In genomic region chr20:16434087-16434664, GRCh38 we compare ENCODE assay signal across 7 cellular contexts.
DNase-seq lines count a peak whose midpoint lies in the region; TF ChIP-seq lines count a peak whose summit lies in the region.

No MANE protein-coding gene starts in this region.

- peak; percentile 59 for TF ChIP-seq CTCF in GM10266 (IDR thresholded peaks at IDR 0.05; ENCODE audit: control insufficient read depth, insufficient read depth, low read depth, missing control alignments)
- peak; percentile 71 for TF ChIP-seq CTCF in HFFc6 (IDR thresholded peaks at IDR 0.05)
- TF ChIP-seq CTCF in cardiac muscle cell (IDR thresholded peaks at IDR 0.05; ENCODE audit: low read depth, low read length) = peak; percentile 80
- peak; percentile 61 for TF ChIP-seq CTCF in smooth muscle cell (IDR thresholded peaks at IDR 0.05; ENCODE audit: borderline replicate concordance, insufficient read depth, poor library complexity, severe bottlenecking)

- peaks cover 36% of the 10 kb centered on the region for H3K9me3 Mint-ChIP-seq in HFFc6

- no peaks in the 10 kb centered on the region for H3K36me3 Mint-ChIP-seq in HFFc6 (ENCODE audit: low read depth)

- H3K4me2 ChIP-seq in smooth muscle cell = no peak overlapping the region

- H3K27ac Mint-ChIP-seq in HFFc6 = no peak overlapping the region

- H3K9ac ChIP-seq in smooth muscle cell (ENCODE audit: low read depth) = no peak overlapping the region

- no peaks in the 10 kb centered on the region for H4K20me1 ChIP-seq in smooth muscle cell (ENCODE audit: low read depth)

- WGBS in smooth muscle cell (ENCODE audit: low lambda C conversion rate) = 56% methylated on average over 10 of the region's 10 CpGs

- H2AFZ ChIP-seq in smooth muscle cell (ENCODE audit: low read depth) = no peak overlapping the region

- peak; percentile 13 for DNase-seq in GM10266 (ENCODE audit: extremely low spot score)
- DNase-seq in HFFc6 = no peak
- peak; percentile 34 for DNase-seq in NOMO-1 treated with DMSO at 0.1 percent for 48 hours (lab: John Stamatoyannopoulos, UW; ENCODE audit: unreplicated experiment)
- peak; percentile 74 to 80 for DNase-seq in activated T-cell treated with anti-CD3 and anti-CD28 coated beads, Interleukin-2, amount 50 U/mL, for 48 hours
- peak; percentile 44 to 54 for DNase-seq in cardiac muscle cell (ENCODE audit: low read depth in 1 of 2, low spot score in 1 of 2)
- no peak for DNase-seq in smooth muscle cell (lab: John Stamatoyannopoulos, UW; ENCODE audit: unreplicated experiment)
- no peak for DNase-seq in NCI-H2029 treated with DMSO at 0.1 percent for 48 hours (lab: John Stamatoyannopoulos, UW)

- H3K4me1 ChIP-seq in cardiac muscle cell (ENCODE audit: low read depth) (no peaks in the 10 kb centered on the region), smooth muscle cell (ENCODE audit: low read depth) (no peaks in the 10 kb centered on the region)

- no peaks in the 10 kb centered on the region for H3K27me3 ChIP-seq in cardiac muscle cell
- no peaks in the 10 kb centered on the region for H3K27me3 ChIP-seq in smooth muscle cell (ENCODE audit: low read depth)

- no peaks in the 10 kb centered on the region for H3F3A ChIP-seq in smooth muscle cell (ENCODE audit: low read depth)

- no peaks in the 10 kb centered on the region for H3K4me1 Mint-ChIP-seq in HFFc6 (ENCODE audit: low read depth)

- no peaks in the 10 kb centered on the region for H3K36me3 ChIP-seq in cardiac muscle cell
- H3K36me3 ChIP-seq in smooth muscle cell (ENCODE audit: low read depth) = no peaks in the 10 kb centered on the region

- H3K4me3 ChIP-seq in cardiac muscle cell (no peak overlapping the region), smooth muscle cell (no peak overlapping the region)

- no peaks in the 10 kb centered on the region for H3K9me3 ChIP-seq in cardiac muscle cell (ENCODE audit: low read depth)
- no peaks in the 10 kb centered on the region for H3K9me3 ChIP-seq in smooth muscle cell (replicated peaks; ENCODE audit: low read depth)

- H3K4me3 Mint-ChIP-seq in HFFc6 = no peak overlapping the region

- H3K27ac ChIP-seq in cardiac muscle cell = no peak overlapping the region
- no peak overlapping the region for H3K27ac ChIP-seq in smooth muscle cell (ENCODE audit: low read depth)

- H3K79me2 ChIP-seq in smooth muscle cell (ENCODE audit: low read depth) = no peaks in the 10 kb centered on the region

- H3K27me3 Mint-ChIP-seq in HFFc6 (ENCODE audit: insufficient read depth) = no peaks in the 10 kb centered on the region; the same call in 1 of the 2 replicates

Comparison
In these comparisons a context has a peak if more than half of its experiments do, and no peak if none do; other contexts are left out.
1. DNase-seq: peak in GM10266 (single experiment), NOMO-1 treated with DMSO at 0.1 percent for 48 hours (single experiment), activated T-cell treated with anti-CD3 and anti-CD28 coated beads, Interleukin-2, amount 50 U/mL, for 48 hours (2 of 2) and cardiac muscle cell (2 of 2); none in HFFc6 (single experiment), smooth muscle cell (single experiment) and NCI-H2029 treated with DMSO at 0.1 percent for 48 hours (single experiment).
2. Peak in every context shown above with its lines, with median percentiles within 50 percentile points of each other: CTCF ChIP-seq.